In the genomic region with DNA sequence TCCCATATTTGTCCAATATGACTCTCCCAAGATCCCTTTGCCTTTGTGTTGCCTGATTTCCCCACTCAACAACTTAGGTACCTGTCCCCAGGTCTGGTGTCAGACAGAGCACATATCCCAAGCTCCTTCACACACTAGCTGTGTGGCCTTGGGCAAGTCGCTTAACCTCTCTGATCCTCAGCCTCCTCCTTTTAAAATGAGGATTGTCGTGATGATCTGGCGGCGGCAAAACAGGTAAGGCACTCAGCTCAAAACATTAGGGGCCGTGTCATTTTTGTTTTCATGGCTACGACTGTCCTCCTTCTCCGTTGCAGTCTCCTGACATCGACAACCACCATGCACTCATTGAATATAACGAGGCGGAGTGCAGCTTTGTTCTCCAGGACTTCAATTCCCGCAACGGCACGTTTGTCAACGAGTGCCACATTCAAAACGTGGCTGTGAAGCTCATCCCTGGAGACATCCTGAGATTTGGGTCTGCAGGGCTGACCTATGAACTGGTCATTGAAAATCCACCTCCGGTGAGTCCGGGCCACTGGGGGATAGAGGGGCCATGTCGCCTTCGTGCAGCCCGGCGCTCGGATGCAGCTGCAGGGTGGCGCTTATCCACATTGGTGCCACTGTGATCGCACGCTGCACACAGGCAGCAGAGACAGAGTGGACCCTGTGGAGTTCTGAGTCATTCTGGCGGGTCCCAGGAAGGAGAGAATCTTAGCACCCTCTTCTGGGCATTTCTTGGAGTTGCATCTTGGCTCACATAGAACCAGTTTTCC, we compare ENCODE assay signal across 8 cellular contexts. TPM values are rescaled to one million over a fixed set of nuclear protein-coding genes. Genes with fewer than 3 reads are reported as not detected.
DNase-seq lines count a peak whose midpoint lies in the region; ATAC-seq and TF ChIP-seq lines count a peak whose summit lies in the region.

No MANE protein-coding gene starts in this region.

- H3K79me1 ChIP-seq in H9 (ENCODE audit: insufficient read depth, low read depth, low read length, poor library complexity, severe bottlenecking): no peaks in the 10 kb centered on the region

- H3K4me3 ChIP-seq in fibroblast of pulmonary artery (replicated peaks; ENCODE audit: low read depth, low read length) (no peak overlapping the region), vagina (no peak overlapping the region)

- H3K23me2 ChIP-seq in H9 (ENCODE audit: insufficient read length, low read depth, low read length, poor library complexity, severe bottlenecking): no peaks in the 10 kb centered on the region

- no peak overlapping the region for H3K9ac ChIP-seq in H9 (ENCODE audit: extremely low read depth, insufficient read length, low read length)

- H4K91ac ChIP-seq in H9 (ENCODE audit: insufficient read length, low read depth, low read length): no peak overlapping the region

- no peak overlapping the region for H4K5ac ChIP-seq in H9 (ENCODE audit: insufficient read length, low read depth, low read length)

- CTCF ChIA-PET in activated CD8-positive, alpha-beta T cell treated with anti-CD3 and anti-CD28 coated beads for 36 hours (lab: Charles Lee): interaction anchor here (0.6 to 5.7 kb wide), 32 partner anchors 9 to 161 kb away, joined by 3 to 118 read pairs (median 4); no protein-coding TSS in a partner anchor

- no peaks in the 10 kb centered on the region for H3K4me1 ChIP-seq in H9 (ENCODE audit: insufficient read depth, low read length)
- H3K4me1 ChIP-seq in vagina: no peaks in the 10 kb centered on the region

- H2AFZ ChIP-seq in H9 (ENCODE audit: low read length): no peak overlapping the region

- no peaks in the 10 kb centered on the region for H3K36me3 ChIP-seq in vagina

- H2BK12ac ChIP-seq in H9 (ENCODE audit: insufficient read length, low read depth, low read length): no peak overlapping the region

- H3K9me3 ChIP-seq in H9 (ENCODE audit: control insufficient read depth, low read depth, low read length) (no peaks in the 10 kb centered on the region), vagina (no peaks in the 10 kb centered on the region)

- H3K27me3 ChIP-seq in H9 (ENCODE audit: insufficient read depth, low read length) (no peaks in the 10 kb centered on the region), vagina (no peaks in the 10 kb centered on the region)

- H3K27ac Mint-ChIP-seq in H9: no peak overlapping the region
- H3K27ac Mint-ChIP-seq in activated CD8-positive, alpha-beta T cell treated with anti-CD3 and anti-CD28 coated beads for 36 hours: no peak overlapping the region
- H3K27ac Mint-ChIP-seq in nephron progenitor cell: no peak overlapping the region

- H2AK5ac ChIP-seq in H9 (ENCODE audit: insufficient read length, low read length): no peak overlapping the region

- H3T11ph ChIP-seq in H9 (ENCODE audit: low read length): no peak overlapping the region

- no peak for TF ChIP-seq POLR2A in vagina (IDR thresholded peaks at IDR 0.05)

- H3K36me3 Mint-ChIP-seq in H9 (ENCODE audit: insufficient read depth in 1 of 3, low read depth in 3 of 3): no peaks in the 10 kb centered on the region
- H3K36me3 Mint-ChIP-seq in activated CD8-positive, alpha-beta T cell treated with anti-CD3 and anti-CD28 coated beads for 36 hours (ENCODE audit: low read depth): no peaks in the 10 kb centered on the region
- H3K36me3 Mint-ChIP-seq in nephron progenitor cell (ENCODE audit: low read depth): no peaks in the 10 kb centered on the region

- no CpG with 5 or more reads among the region's 26 CpGs for WGBS in H9 (ENCODE audit: extremely low coverage, insufficient read length, low lambda C conversion rate)

- no peak overlapping the region for H2BK15ac ChIP-seq in H9 (ENCODE audit: low read depth, low read length)

- H3K14ac ChIP-seq in H9 (ENCODE audit: insufficient read depth, low read length): no peak overlapping the region

- H3K4me1 Mint-ChIP-seq in H9 (peaks cover 5 to 6% of the 10 kb centered on the region in 2 experiments; a peak in 3 of 4 replicates), nephron progenitor cell (peaks cover 20% of the 10 kb centered on the region)
- peaks cover 4% of the 10 kb centered on the region for H3K4me1 Mint-ChIP-seq in activated CD8-positive, alpha-beta T cell treated with anti-CD3 and anti-CD28 coated beads for 36 hours (ENCODE audit: low read depth)

- no peak overlapping the region for H3K18ac ChIP-seq in H9 (ENCODE audit: insufficient read length, low read depth, low read length)

- H3K4me3 Mint-ChIP-seq in H9 (peak overlapping the region in 1 of 2 experiments; percentile 33; a peak in 2 of 5 replicates), nephron progenitor cell (no peak overlapping the region)
- no peak overlapping the region for H3K4me3 Mint-ChIP-seq in activated CD8-positive, alpha-beta T cell treated with anti-CD3 and anti-CD28 coated beads for 36 hours

- H3K79me2 ChIP-seq in H9 (ENCODE audit: insufficient read depth, low read length): no peaks in the 10 kb centered on the region

- H3K27me3 Mint-ChIP-seq in H9 (ENCODE audit: low read depth): peaks cover 30% of the 10 kb centered on the region
- peaks cover 27% of the 10 kb centered on the region for H3K27me3 Mint-ChIP-seq in activated CD8-positive, alpha-beta T cell treated with anti-CD3 and anti-CD28 coated beads for 36 hours
- peaks cover 26% of the 10 kb centered on the region for H3K27me3 Mint-ChIP-seq in nephron progenitor cell (ENCODE audit: low read depth, poor library complexity)

- H3K56ac ChIP-seq in H9 (ENCODE audit: insufficient read length, low read depth, low read length): no peak overlapping the region

- no peak overlapping the region for H2BK5ac ChIP-seq in H9 (ENCODE audit: insufficient read length, low read length)

- H3K4ac ChIP-seq in H9 (ENCODE audit: low read depth, low read length): no peak overlapping the region

- DNase-seq in COLO668 (lab: John Stamatoyannopoulos, UW; ENCODE audit: unreplicated experiment) (peak; percentile 87), H9 (peak; percentile 84), NCI-H446 treated with DMSO at 0.1 percent for 48 hours (lab: John Stamatoyannopoulos, UW) (peak; percentile 45), fibroblast of pulmonary artery (ENCODE audit: low read depth) (peak; percentile 81), nephron progenitor cell (peak; percentile 60), vagina (ENCODE audit: extremely low spot score in 2 of 2) (peak in 1 of 2 donors; percentile 86)
- DNase-seq in activated CD8-positive, alpha-beta T cell treated with anti-CD3 and anti-CD28 coated beads for 36 hours: peak; percentile 68

- H3K27ac ChIP-seq in H9 (ENCODE audit: insufficient read length, low read depth, low read length) (no peak overlapping the region), vagina (no peak overlapping the region)

- peak overlapping the region; percentile 27 for H3K4me2 ChIP-seq in H9 (ENCODE audit: insufficient read depth, insufficient read length, low read length)

- POLR2A ChIA-PET in activated CD8-positive, alpha-beta T cell treated with anti-CD3 and anti-CD28 coated beads for 36 hours (lab: Charles Lee): interaction anchor here (0.6 to 1.2 kb wide), 3 partner anchors 24 to 142 kb away, joined by 3 to 4 read pairs (median 3); no protein-coding TSS in a partner anchor

- no peak overlapping the region for H4K8ac ChIP-seq in H9 (replicated peaks; ENCODE audit: insufficient read length, low read depth, low read length)

- H2BK120ac ChIP-seq in H9 (ENCODE audit: low read depth, low read length, poor library complexity, severe bottlenecking): no peak overlapping the region

- peak; percentile 85 for TF ChIP-seq CTCF in H9 (conservative IDR thresholded peaks at IDR 0.05)
- peak; percentile 72 for TF ChIP-seq CTCF in activated CD8-positive, alpha-beta T cell treated with anti-CD3 and anti-CD28 coated beads for 36 hours (IDR thresholded peaks at IDR 0.05)
- peak; percentile 81 for TF ChIP-seq CTCF in fibroblast of pulmonary artery (IDR thresholded peaks at IDR 0.05; ENCODE audit: low read length, missing control alignments)
- peak; percentile 81 for TF ChIP-seq CTCF in nephron progenitor cell (IDR thresholded peaks at IDR 0.05)
- peak; percentile 59 to 89 (median 66) for TF ChIP-seq CTCF in vagina (IDR thresholded peaks at IDR 0.05)

- H4K20me1 ChIP-seq in H9 (ENCODE audit: control insufficient read depth, insufficient read depth, insufficient read length): no peaks in the 10 kb centered on the region

- H3K23ac ChIP-seq in H9 (ENCODE audit: insufficient read length, low read depth, low read length): no peak overlapping the region

- peaks cover 0 to 4% of the 10 kb centered on the region in 2 experiments; a peak in 1 of 5 replicates for H3K9me3 Mint-ChIP-seq in H9
- no peaks in the 10 kb centered on the region for H3K9me3 Mint-ChIP-seq in activated CD8-positive, alpha-beta T cell treated with anti-CD3 and anti-CD28 coated beads for 36 hours
- H3K9me3 Mint-ChIP-seq in nephron progenitor cell: peaks cover 10% of the 10 kb centered on the region

- H2BK20ac ChIP-seq in H9 (ENCODE audit: low read depth, low read length, poor library complexity, severe bottlenecking): no peak overlapping the region

- peak; percentile 97 for ATAC-seq in activated CD8-positive, alpha-beta T cell treated with anti-CD3 and anti-CD28 coated beads for 36 hours
- no peak for ATAC-seq in GM19395 (IDR thresholded peaks at IDR 0.05; ENCODE audit: unreplicated experiment)

- intact Hi-C loops in activated CD8-positive, alpha-beta T cell treated with anti-CD3 and anti-CD28 coated beads for 36 hours (cut with micrococcal nuclease): loop anchor here (2.0 to 10.0 kb wide), 2 partner anchors 117 to 143 kb away; a partner anchor contains a TSS
- intact Hi-C loops in vagina (cut with DNase I): loop anchor here (2.0 to 5.0 kb wide), 2 partner anchors 119 to 145 kb away; a partner anchor contains a TSS

RNA-seq across cellular contexts. Expression of a gene that starts 25.2 kb away (rescaled TPM):
- total RNA-seq in H9 (2021): 1.2 and 1.9 TPM in 2 replicates
- total RNA-seq in activated CD8-positive, alpha-beta T cell treated with anti-CD3 and anti-CD28 coated beads for 36 hours: under 1 TPM; 0.07 to 0.16 TPM
- not detected for total RNA-seq in vagina
